ENCODE assay signal across 11 cellular contexts in genomic region chr13:36362251-36362650, GRCh38. TPM values are rescaled to one million over a fixed set of nuclear protein-coding genes. Genes with fewer than 3 reads are reported as not detected.
DNase-seq lines count a peak whose midpoint lies in the region; ATAC-seq and TF ChIP-seq lines count a peak whose summit lies in the region.
"Had no signal": no experiment of that assay in that cellular context is flagged by ENCODE, and none has a peak within 500 bp of the region (broad histone marks: within the 10 kb centered on the region; RNA-seq: fewer than 3 reads in every experiment).

No MANE protein-coding gene starts in this region.

- no peaks in the 10 kb centered on the region for H3K9me3 Mint-ChIP-seq in activated CD8-positive, alpha-beta T cell treated with anti-CD3 and anti-CD28 coated beads for 36 hours
- no peaks in the 10 kb centered on the region for H3K9me3 Mint-ChIP-seq in activated CD8-positive, alpha-beta T cell treated with anti-CD3 and anti-CD28 coated beads, Interleukin-2, amount 10 ng/mL, durations not matched to agents 7 days and 5 days (ENCODE audit: insufficient read depth)
- H3K9me3 Mint-ChIP-seq: dendritic cell treated with granulocyte-macrophage colony-stimulating factor and Interleukin-4, amounts not matched to agents 40 ng/mL and 50 ng/mL, for 4 days; type B pancreatic cell had no signal

- TF ChIP-seq POLR2A in thyroid gland (IDR thresholded peaks at IDR 0.05) = no peak

- peak; percentile 37 for ATAC-seq in activated CD8-positive, alpha-beta T cell treated with anti-CD3 and anti-CD28 coated beads for 36 hours
- no peak for ATAC-seq in activated CD8-positive, alpha-beta T cell treated with anti-CD3 and anti-CD28 coated beads, Interleukin-2, amount 10 ng/mL, durations not matched to agents 7 days and 5 days
- ATAC-seq in HG02870 (IDR thresholded peaks at IDR 0.05; ENCODE audit: unreplicated experiment) = no peak

- H3K4me3 ChIP-seq in fibroblast of mammary gland (ENCODE audit: control insufficient read depth, low read depth, low read length) (no peak overlapping the region), thyroid gland (replicated peaks in 1 of 3) (no peak overlapping the region)

- H3K27me3 Mint-ChIP-seq in activated CD8-positive, alpha-beta T cell treated with anti-CD3 and anti-CD28 coated beads for 36 hours = peaks cover 3% of the 10 kb centered on the region
- peaks cover 5% of the 10 kb centered on the region for H3K27me3 Mint-ChIP-seq in activated CD8-positive, alpha-beta T cell treated with anti-CD3 and anti-CD28 coated beads, Interleukin-2, amount 10 ng/mL, durations not matched to agents 7 days and 5 days (ENCODE audit: low read depth)
- H3K27me3 Mint-ChIP-seq: dendritic cell treated with granulocyte-macrophage colony-stimulating factor and Interleukin-4, amounts not matched to agents 40 ng/mL and 50 ng/mL, for 4 days; type B pancreatic cell had no signal

- no peak for TF ChIP-seq CTCF in activated CD8-positive, alpha-beta T cell treated with anti-CD3 and anti-CD28 coated beads for 36 hours (IDR thresholded peaks at IDR 0.05)
- TF ChIP-seq CTCF in fibroblast of mammary gland (conservative IDR thresholded peaks at IDR 0.05; ENCODE audit: control insufficient read depth, insufficient read depth, low read depth, low read length) = no peak
- no peak for TF ChIP-seq CTCF in thyroid gland (IDR thresholded peaks at IDR 0.05)

- peak overlapping the region; percentile 46 for H3K27ac ChIP-seq in substantia nigra (ENCODE audit: low read depth, low read length, poor library complexity, severe bottlenecking)
- no peak overlapping the region for H3K27ac ChIP-seq in thyroid gland

- no peaks in the 10 kb centered on the region for H3K4me1 Mint-ChIP-seq in activated CD8-positive, alpha-beta T cell treated with anti-CD3 and anti-CD28 coated beads for 36 hours (ENCODE audit: low read depth)
- no peaks in the 10 kb centered on the region for H3K4me1 Mint-ChIP-seq in activated CD8-positive, alpha-beta T cell treated with anti-CD3 and anti-CD28 coated beads, Interleukin-2, amount 10 ng/mL, durations not matched to agents 7 days and 5 days (ENCODE audit: low read depth)

- POLR2A ChIA-PET in activated CD8-positive, alpha-beta T cell treated with anti-CD3 and anti-CD28 coated beads for 36 hours (lab: Charles Lee) = no interaction called here
- POLR2A ChIA-PET in activated CD8-positive, alpha-beta T cell treated with anti-CD3 and anti-CD28 coated beads, Interleukin-2, amount 10 ng/mL, durations not matched to agents 7 days and 5 days (lab: Charles Lee) = no interaction called here

- 89% methylated on average over 2 of the region's 2 CpGs for WGBS in thyroid gland, 2 donors

- H3K27me3 ChIP-seq in thyroid gland = no peaks in the 10 kb centered on the region

- H3K4me1 ChIP-seq in thyroid gland = no peaks in the 10 kb centered on the region

- no peaks in the 10 kb centered on the region for H3K36me3 Mint-ChIP-seq in activated CD8-positive, alpha-beta T cell treated with anti-CD3 and anti-CD28 coated beads for 36 hours (ENCODE audit: low read depth)
- no peaks in the 10 kb centered on the region for H3K36me3 Mint-ChIP-seq in activated CD8-positive, alpha-beta T cell treated with anti-CD3 and anti-CD28 coated beads, Interleukin-2, amount 10 ng/mL, durations not matched to agents 7 days and 5 days (ENCODE audit: low read depth)

- no peak overlapping the region for H3K27ac Mint-ChIP-seq in activated CD8-positive, alpha-beta T cell treated with anti-CD3 and anti-CD28 coated beads for 36 hours
- H3K27ac Mint-ChIP-seq in activated CD8-positive, alpha-beta T cell treated with anti-CD3 and anti-CD28 coated beads, Interleukin-2, amount 10 ng/mL, durations not matched to agents 7 days and 5 days = no peak overlapping the region
- H3K27ac Mint-ChIP-seq: dendritic cell treated with granulocyte-macrophage colony-stimulating factor and Interleukin-4, amounts not matched to agents 40 ng/mL and 50 ng/mL, for 4 days; type B pancreatic cell had no signal

- no peak overlapping the region for H3K4me3 Mint-ChIP-seq in activated CD8-positive, alpha-beta T cell treated with anti-CD3 and anti-CD28 coated beads for 36 hours
- no peak overlapping the region for H3K4me3 Mint-ChIP-seq in activated CD8-positive, alpha-beta T cell treated with anti-CD3 and anti-CD28 coated beads, Interleukin-2, amount 10 ng/mL, durations not matched to agents 7 days and 5 days
- H3K4me3 Mint-ChIP-seq: dendritic cell treated with granulocyte-macrophage colony-stimulating factor and Interleukin-4, amounts not matched to agents 40 ng/mL and 50 ng/mL, for 4 days; type B pancreatic cell had no signal

- intact Hi-C loops in activated CD8-positive, alpha-beta T cell treated with anti-CD3 and anti-CD28 coated beads for 36 hours (cut with micrococcal nuclease) = no loop called here
- intact Hi-C loops in thyroid gland (cut with DNase I) = no loop called here

- CTCF ChIA-PET in activated CD8-positive, alpha-beta T cell treated with anti-CD3 and anti-CD28 coated beads for 36 hours (lab: Charles Lee) = no interaction called here
- CTCF ChIA-PET in activated CD8-positive, alpha-beta T cell treated with anti-CD3 and anti-CD28 coated beads, Interleukin-2, amount 10 ng/mL, durations not matched to agents 7 days and 5 days (lab: Charles Lee) = interaction anchor here (0.7 kb wide), 1 partner anchor 1268 kb away, joined by 3 read pairs; no protein-coding TSS in a partner anchor

- no peak for DNase-seq in activated CD8-positive, alpha-beta T cell treated with anti-CD3 and anti-CD28 coated beads for 36 hours
- no peak for DNase-seq in activated CD8-positive, alpha-beta T cell treated with anti-CD3 and anti-CD28 coated beads, Interleukin-2, amount 10 ng/mL, durations not matched to agents 7 days and 5 days
- peak; percentile 80 for DNase-seq in RPMI7951 (ENCODE audit: low read depth)
- DNase-seq in fibroblast of mammary gland (ENCODE audit: low read depth) = peak; percentile 95
- DNase-seq in substantia nigra (lab: John Stamatoyannopoulos, UW) = no peak
- DNase-seq in NCI-H524 (lab: John Stamatoyannopoulos, UW) = no peak
- DNase-seq in thyroid gland = no peak
- DNase-seq: NCI-H524 treated with DMSO at 0.1 percent for 48 hours had no signal

- no peaks in the 10 kb centered on the region for H3K36me3 ChIP-seq in thyroid gland

- no peaks in the 10 kb centered on the region for H3K9me3 ChIP-seq in thyroid gland

RNA-seq across cellular contexts. Expression of gene SPART, which starts 16.1 kb away (rescaled TPM):
- 10 to 100 TPM; 16.0 to 16.4 TPM for total RNA-seq in activated CD8-positive, alpha-beta T cell treated with anti-CD3 and anti-CD28 coated beads for 36 hours
- total RNA-seq in activated CD8-positive, alpha-beta T cell treated with anti-CD3 and anti-CD28 coated beads, Interleukin-2, amount 10 ng/mL, durations not matched to agents 7 days and 5 days = 10 to 100 TPM; 16.3 to 16.6 TPM
- 44.0 and 52.9 TPM in 2 replicates for total RNA-seq in RPMI7951 (2014; rRNA removed; shearing (Covaris generic))
- 10 to 100 TPM; 63.1 to 86.9 (median 77.5) TPM for total RNA-seq in thyroid gland

Comparison
In these comparisons a context has a peak if more than half of its experiments do, and no peak if none do; other contexts are left out.
1. DNase-seq: peak in RPMI7951 (single experiment) and fibroblast of mammary gland (single experiment); none in activated CD8-positive, alpha-beta T cell treated with anti-CD3 and anti-CD28 coated beads for 36 hours (single experiment), activated CD8-positive, alpha-beta T cell treated with anti-CD3 and anti-CD28 coated beads, Interleukin-2, amount 10 ng/mL, durations not matched to agents 7 days and 5 days (single experiment), substantia nigra (0 of 49), NCI-H524 (0 of 2) and thyroid gland (0 of 2).